ENCODE assay signal across 35 cellular contexts in the genomic region with DNA sequence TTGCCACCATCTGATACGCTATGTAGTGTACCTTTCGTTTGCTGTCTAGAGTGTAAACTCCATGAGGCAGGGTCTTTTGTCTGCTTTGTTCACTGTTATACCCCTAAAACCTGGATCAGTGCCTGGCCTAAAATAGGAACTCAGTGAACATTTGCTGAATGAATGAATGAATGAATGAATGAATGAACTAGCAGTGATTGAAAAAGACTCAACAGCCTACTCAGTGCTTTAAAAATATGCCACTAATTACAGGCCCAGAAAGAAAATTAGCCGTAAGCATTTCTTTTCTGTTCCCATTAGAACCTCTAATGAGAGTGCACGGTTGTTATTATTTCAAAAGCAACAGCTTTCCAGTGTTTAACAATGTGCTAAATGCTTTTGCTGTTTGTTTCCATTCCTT.
"Had no signal": no experiment of that assay in that cellular context is flagged by ENCODE, and none has a peak within 500 bp of the region (broad histone marks: within the 10 kb centered on the region; RNA-seq: fewer than 3 reads in every experiment).

No MANE protein-coding gene starts in this region.

- H3K27me3 ChIP-seq: MG63 had no signal

- H3K27ac ChIP-seq: KMS-11 had no signal

- H3K4me2 ChIP-seq: KMS-11 had no signal

- H3K9ac ChIP-seq: KMS-11 had no signal

- DNase-seq: Karpas-422, Kasumi-1, MG63, MM.1S, MV-4-11, NCI-H1048, NCI-H1092, NCI-H1092 treated with DMSO at 0.1 percent for 48 hours, NCI-H1105, NCI-H1105 treated with DMSO at 0.1 percent for 48 hours, NCI-H1417, NCI-H1417 treated with DMSO at 0.1 percent for 48 hours, NCI-H1436, NCI-H1436 treated with DMSO at 0.1 percent for 48 hours, NCI-H146, NCI-H1694, NCI-H1694 treated with DMSO at 0.1 percent for 48 hours, NCI-H187, NCI-H187 treated with DMSO at 0.1 percent for 48 hours, NCI-H1930, NCI-H2029, NCI-H2029 treated with DMSO at 0.1 percent for 48 hours, NCI-H2081, NCI-H2081 treated with DMSO at 0.1 percent for 48 hours, NCI-H2107, NCI-H2171, NCI-H2171 treated with DMSO at 0.1 percent for 48 hours, NCI-H2227 treated with DMSO at 0.1 percent for 48 hours, NCI-H226, NCI-H345, NCI-H446, NCI-H446 treated with DMSO at 0.1 percent for 48 hours, NCI-H510A, NCI-H510A treated with DMSO at 0.1 percent for 48 hours had no signal

- H3K9me3 ChIP-seq: MG63 had no signal

- H3K4me3 ChIP-seq: MG63 had no signal

- H3K36me3 ChIP-seq: MG63 had no signal
